15 cellular contexts compared by ENCODE assay signal in genomic region chr18:56118422-56118821, GRCh38.
DNase-seq lines count a peak whose midpoint lies in the region; ATAC-seq and TF ChIP-seq lines count a peak whose summit lies in the region.
"Had no signal": no experiment of that assay in that cellular context is flagged by ENCODE, and none has a peak within 500 bp of the region (broad histone marks: within the 10 kb centered on the region; RNA-seq: fewer than 3 reads in every experiment).

No MANE protein-coding gene starts in this region.

- H3K4me3 Mint-ChIP-seq in mesothelial cell of epicardium, result no peak overlapping the region
- H3K4me3 Mint-ChIP-seq in activated T-helper 2 cell treated with anti-CD3 and anti-CD28 coated beads, Interferon-gamma antibody, Interleukin-2, Interleukin-4, amounts not matched to agents 10 μg/mL and 5 μg/mL and 100 μg/mL, durations not matched to agents 14 hours and 24 hours and 36 hours (ENCODE audit: low read depth), result no peak overlapping the region
- no peak overlapping the region for H3K4me3 Mint-ChIP-seq in activated T-cell treated with anti-CD3 and anti-CD28 coated beads, Interleukin-2, amount 50 U/mL, for 4 hours
- H3K4me3 Mint-ChIP-seq: CD4-positive, alpha-beta T cell; GM23338 had no signal

- intact Hi-C loops in activated T-helper 2 cell treated with anti-CD3 and anti-CD28 coated beads, Interferon-gamma antibody, Interleukin-2, Interleukin-4, amounts not matched to agents 10 μg/mL and 5 μg/mL and 100 μg/mL, durations not matched to agents 14 hours and 24 hours and 36 hours (cut with micrococcal nuclease), result loop anchor here (10.0 kb wide), 1 partner anchor 634 kb away; no protein-coding TSS in a partner anchor

- H3K27ac Mint-ChIP-seq in mesothelial cell of epicardium, result peak overlapping the region; percentile 79
- no peak overlapping the region for H3K27ac Mint-ChIP-seq in activated T-helper 2 cell treated with anti-CD3 and anti-CD28 coated beads, Interferon-gamma antibody, Interleukin-2, Interleukin-4, amounts not matched to agents 10 μg/mL and 5 μg/mL and 100 μg/mL, durations not matched to agents 14 hours and 24 hours and 36 hours
- H3K27ac Mint-ChIP-seq: CD4-positive, alpha-beta T cell; GM23338 had no signal

- peaks cover 64% of the 10 kb centered on the region for H3K4me1 Mint-ChIP-seq in mesothelial cell of epicardium
- peaks cover 3% of the 10 kb centered on the region for H3K4me1 Mint-ChIP-seq in activated T-helper 2 cell treated with anti-CD3 and anti-CD28 coated beads, Interferon-gamma antibody, Interleukin-2, Interleukin-4, amounts not matched to agents 10 μg/mL and 5 μg/mL and 100 μg/mL, durations not matched to agents 14 hours and 24 hours and 36 hours (ENCODE audit: low read depth)
- H3K4me1 Mint-ChIP-seq in activated T-cell treated with anti-CD3 and anti-CD28 coated beads, Interleukin-2, amount 50 U/mL, for 4 hours (ENCODE audit: low read depth), result no peaks in the 10 kb centered on the region

- no peak for TF ChIP-seq CTCF in mesothelial cell of epicardium (IDR thresholded peaks at IDR 0.05; ENCODE audit: unreplicated experiment)

- H3K27me3 Mint-ChIP-seq in mesothelial cell of epicardium (ENCODE audit: low read depth), result no peaks in the 10 kb centered on the region
- peaks cover 9% of the 10 kb centered on the region for H3K27me3 Mint-ChIP-seq in activated T-helper 2 cell treated with anti-CD3 and anti-CD28 coated beads, Interferon-gamma antibody, Interleukin-2, Interleukin-4, amounts not matched to agents 10 μg/mL and 5 μg/mL and 100 μg/mL, durations not matched to agents 14 hours and 24 hours and 36 hours (ENCODE audit: low read depth)
- no peaks in the 10 kb centered on the region for H3K27me3 Mint-ChIP-seq in activated T-cell treated with anti-CD3 and anti-CD28 coated beads, Interleukin-2, amount 50 U/mL, for 4 hours (ENCODE audit: low read depth)
- H3K27me3 Mint-ChIP-seq: CD4-positive, alpha-beta T cell had no signal

- no peaks in the 10 kb centered on the region for H3K36me3 Mint-ChIP-seq in mesothelial cell of epicardium
- H3K36me3 Mint-ChIP-seq in activated T-helper 2 cell treated with anti-CD3 and anti-CD28 coated beads, Interferon-gamma antibody, Interleukin-2, Interleukin-4, amounts not matched to agents 10 μg/mL and 5 μg/mL and 100 μg/mL, durations not matched to agents 14 hours and 24 hours and 36 hours (ENCODE audit: low read depth), result no peaks in the 10 kb centered on the region
- H3K36me3 Mint-ChIP-seq in activated T-cell treated with anti-CD3 and anti-CD28 coated beads, Interleukin-2, amount 50 U/mL, for 4 hours (ENCODE audit: insufficient read depth), result no peaks in the 10 kb centered on the region

- DNase-seq in mesothelial cell of epicardium (ENCODE audit: low spot score in 2 of 2, unreplicated experiment in 2 of 2), result no peak
- no peak for DNase-seq in activated T-helper 2 cell treated with anti-CD3 and anti-CD28 coated beads, Interferon-gamma antibody, Interleukin-2, Interleukin-4, amounts not matched to agents 10 μg/mL and 5 μg/mL and 100 μg/mL, durations not matched to agents 14 hours and 24 hours and 36 hours (ENCODE audit: low spot score)
- no peak for DNase-seq in cortex of kidney (lab: John Stamatoyannopoulos, UW)
- no peak for DNase-seq in NCI-H2029 (lab: John Stamatoyannopoulos, UW)
- no peak for DNase-seq in activated T-cell treated with anti-CD3 and anti-CD28 coated beads, Interleukin-2, amount 50 U/mL, for 4 hours
- DNase-seq: ACHN; C1 segment of cervical spinal cord; Calu3; CD4-positive, alpha-beta T cell; DMS 273 treated with DMSO at 0.1 percent for 48 hours; H7 had no signal

- peak; percentile 62 for ATAC-seq in GM19463 (IDR thresholded peaks at IDR 0.05; ENCODE audit: unreplicated experiment)
- peak; percentile 44 for ATAC-seq in HG03175 (IDR thresholded peaks at IDR 0.05; ENCODE audit: unreplicated experiment)
- no peak for ATAC-seq in activated T-cell treated with anti-CD3 and anti-CD28 coated beads, Interleukin-2, amount 50 U/mL, for 4 hours
- ATAC-seq: GM23338, K562 had no signal

- H3K9me3 Mint-ChIP-seq in mesothelial cell of epicardium, result peaks cover 3% of the 10 kb centered on the region
- no peaks in the 10 kb centered on the region for H3K9me3 Mint-ChIP-seq in activated T-helper 2 cell treated with anti-CD3 and anti-CD28 coated beads, Interferon-gamma antibody, Interleukin-2, Interleukin-4, amounts not matched to agents 10 μg/mL and 5 μg/mL and 100 μg/mL, durations not matched to agents 14 hours and 24 hours and 36 hours
- H3K9me3 Mint-ChIP-seq in activated T-cell treated with anti-CD3 and anti-CD28 coated beads, Interleukin-2, amount 50 U/mL, for 4 hours, result peaks cover 5% of the 10 kb centered on the region
- H3K9me3 Mint-ChIP-seq: CD4-positive, alpha-beta T cell; GM23338 had no signal

Comparison
In these comparisons a context has a peak if more than half of its experiments do, and no peak if none do; other contexts are left out.
1. ATAC-seq: peak in GM19463 (single experiment) and HG03175 (single experiment); none in activated T-cell treated with anti-CD3 and anti-CD28 coated beads, Interleukin-2, amount 50 U/mL, for 4 hours (0 of 2).